In genomic region chr6:16512585-16513109, GRCh38 we compare ENCODE assay signal across 10 cellular contexts.
DNase-seq lines count a peak whose midpoint lies in the region; ATAC-seq and TF ChIP-seq lines count a peak whose summit lies in the region.
"Had no signal": no experiment of that assay in that cellular context is flagged by ENCODE, and none has a peak within 500 bp of the region (broad histone marks: within the 10 kb centered on the region; RNA-seq: fewer than 3 reads in every experiment).

No MANE protein-coding gene starts in this region.

- H3K9me3 Mint-ChIP-seq in activated CD4-positive, alpha-beta T cell treated with anti-CD3 and anti-CD28 coated beads, Interleukin-2, amount 10 ng/mL, durations not matched to agents 7 days and 5 days, result no peaks in the 10 kb centered on the region
- H3K9me3 Mint-ChIP-seq in activated CD8-positive, alpha-beta T cell treated with anti-CD3 and anti-CD28 coated beads, Interleukin-2, amount 10 ng/mL, durations not matched to agents 7 days and 5 days (ENCODE audit: insufficient read depth), result no peaks in the 10 kb centered on the region

- H3K27me3 ChIP-seq in stomach, result no peaks in the 10 kb centered on the region
- H3K27me3 ChIP-seq in mesendoderm (ENCODE audit: insufficient read depth, low read length, poor library complexity), result no peaks in the 10 kb centered on the region
- H3K27me3 ChIP-seq: pancreas had no signal

- no peak overlapping the region for H4K5ac ChIP-seq in mesendoderm (ENCODE audit: low read length)

- H3K27ac ChIP-seq in stomach, result peak overlapping the region in 3 of 5 donors; percentile 50 to 57 (median 51)
- H3K27ac ChIP-seq in mesendoderm (ENCODE audit: low read depth, low read length), result no peak overlapping the region
- H3K27ac ChIP-seq: A549, pancreas had no signal

- no peak for TF ChIP-seq POLR2A in stomach (IDR thresholded peaks at IDR 0.05)

- H3K9me3 ChIP-seq in stomach, result no peaks in the 10 kb centered on the region
- H3K9me3 ChIP-seq: A549, pancreas had no signal

- no peaks in the 10 kb centered on the region for H3K27me3 Mint-ChIP-seq in activated CD4-positive, alpha-beta T cell treated with anti-CD3 and anti-CD28 coated beads, Interleukin-2, amount 10 ng/mL, durations not matched to agents 7 days and 5 days
- no peaks in the 10 kb centered on the region for H3K27me3 Mint-ChIP-seq in activated CD8-positive, alpha-beta T cell treated with anti-CD3 and anti-CD28 coated beads, Interleukin-2, amount 10 ng/mL, durations not matched to agents 7 days and 5 days (ENCODE audit: low read depth)

- no peak overlapping the region for H3K4ac ChIP-seq in mesendoderm (ENCODE audit: low read depth, low read length)

- H3K4me3 Mint-ChIP-seq in activated CD4-positive, alpha-beta T cell treated with anti-CD3 and anti-CD28 coated beads, Interleukin-2, amount 10 ng/mL, durations not matched to agents 7 days and 5 days, result no peak overlapping the region
- H3K4me3 Mint-ChIP-seq in activated CD8-positive, alpha-beta T cell treated with anti-CD3 and anti-CD28 coated beads, Interleukin-2, amount 10 ng/mL, durations not matched to agents 7 days and 5 days, result no peak overlapping the region

- H4K8ac ChIP-seq in mesendoderm (ENCODE audit: low read depth, low read length), result no peak overlapping the region

- TF ChIP-seq EP300 in stomach (IDR thresholded peaks at IDR 0.05), result no peak

- H3K56ac ChIP-seq in mesendoderm (ENCODE audit: low read length), result no peak overlapping the region

- H3K23ac ChIP-seq in mesendoderm (ENCODE audit: low read length), result no peak overlapping the region

- H3K36me3 ChIP-seq in stomach (peaks cover 0 to 7% (median 1%) of the 10 kb centered on the region in 4 donors), mesendoderm (ENCODE audit: control insufficient read depth, insufficient read depth, low read length) (no peaks in the 10 kb centered on the region)
- H3K36me3 ChIP-seq: pancreas had no signal

- H3K79me1 ChIP-seq in mesendoderm (ENCODE audit: low read length), result no peaks in the 10 kb centered on the region

- no peak overlapping the region for H2BK120ac ChIP-seq in mesendoderm (ENCODE audit: low read depth, low read length)

- H3K4me1 Mint-ChIP-seq in activated CD4-positive, alpha-beta T cell treated with anti-CD3 and anti-CD28 coated beads, Interleukin-2, amount 10 ng/mL, durations not matched to agents 7 days and 5 days, result peaks cover 54% of the 10 kb centered on the region
- H3K4me1 Mint-ChIP-seq in activated CD8-positive, alpha-beta T cell treated with anti-CD3 and anti-CD28 coated beads, Interleukin-2, amount 10 ng/mL, durations not matched to agents 7 days and 5 days (ENCODE audit: low read depth), result peaks cover 53% of the 10 kb centered on the region

- no peak overlapping the region for H2BK15ac ChIP-seq in mesendoderm (replicated peaks; ENCODE audit: low read depth)

- intact Hi-C loops in stomach (cut with DNase I; ENCODE audit: low total_unique reads), result loop anchor here (5.0 kb wide), 1 partner anchor 260 kb away; no protein-coding TSS in a partner anchor

- POLR2A ChIA-PET in activated CD4-positive, alpha-beta T cell treated with anti-CD3 and anti-CD28 coated beads, Interleukin-2, amount 10 ng/mL, durations not matched to agents 7 days and 5 days (lab: Charles Lee), result interaction anchor here (1.0 kb wide), 1 partner anchor 98 kb away, joined by 3 read pairs; no protein-coding TSS in a partner anchor
- POLR2A ChIA-PET in activated CD8-positive, alpha-beta T cell treated with anti-CD3 and anti-CD28 coated beads, Interleukin-2, amount 10 ng/mL, durations not matched to agents 7 days and 5 days (lab: Charles Lee), result interaction anchor here (0.5 to 2.7 kb wide), 3 partner anchors 190 to 249 kb away, joined by 3 to 13 read pairs (median 6); partner anchors contain the start of gene ATXN1

- no peak overlapping the region for H3K9ac ChIP-seq in mesendoderm (ENCODE audit: low read length)

- H3K36me3 Mint-ChIP-seq in activated CD4-positive, alpha-beta T cell treated with anti-CD3 and anti-CD28 coated beads, Interleukin-2, amount 10 ng/mL, durations not matched to agents 7 days and 5 days (ENCODE audit: low read depth), result peaks cover 13% of the 10 kb centered on the region
- peaks cover 10% of the 10 kb centered on the region for H3K36me3 Mint-ChIP-seq in activated CD8-positive, alpha-beta T cell treated with anti-CD3 and anti-CD28 coated beads, Interleukin-2, amount 10 ng/mL, durations not matched to agents 7 days and 5 days (ENCODE audit: low read depth)

- H3K27ac Mint-ChIP-seq in activated CD4-positive, alpha-beta T cell treated with anti-CD3 and anti-CD28 coated beads, Interleukin-2, amount 10 ng/mL, durations not matched to agents 7 days and 5 days, result peak overlapping the region; percentile 26
- H3K27ac Mint-ChIP-seq in activated CD8-positive, alpha-beta T cell treated with anti-CD3 and anti-CD28 coated beads, Interleukin-2, amount 10 ng/mL, durations not matched to agents 7 days and 5 days, result peak overlapping the region; percentile 83

- no peak overlapping the region for H2BK5ac ChIP-seq in mesendoderm (ENCODE audit: low read length)

- no peak overlapping the region for H3K4me2 ChIP-seq in mesendoderm (ENCODE audit: low read length)
- H3K4me2 ChIP-seq: A549 had no signal

- H3K4me3 ChIP-seq in stomach (no peak overlapping the region), mesendoderm (ENCODE audit: low read length) (no peak overlapping the region)
- H3K4me3 ChIP-seq: A549, pancreas had no signal

- ATAC-seq in HG02763 (IDR thresholded peaks at IDR 0.05; ENCODE audit: unreplicated experiment), result peak; percentile 24
- peak; percentile 32 for ATAC-seq in activated CD8-positive, alpha-beta T cell treated with anti-CD3 and anti-CD28 coated beads, Interleukin-2, amount 10 ng/mL, durations not matched to agents 7 days and 5 days
- ATAC-seq: A549 had no signal

- CTCF ChIA-PET in activated CD4-positive, alpha-beta T cell treated with anti-CD3 and anti-CD28 coated beads, Interleukin-2, amount 10 ng/mL, durations not matched to agents 7 days and 5 days (lab: Charles Lee), result interaction anchor here (1.4 to 2.7 kb wide), 6 partner anchors 17 to 258 kb away, joined by 3 to 9 read pairs (median 7); partner anchors contain the start of gene ATXN1
- CTCF ChIA-PET in activated CD8-positive, alpha-beta T cell treated with anti-CD3 and anti-CD28 coated beads, Interleukin-2, amount 10 ng/mL, durations not matched to agents 7 days and 5 days (lab: Charles Lee), result interaction anchor here (0.7 to 10.5 kb wide), 36 partner anchors 9 to 264 kb away, joined by 3 to 173 read pairs (median 8); partner anchors contain the start of gene ATXN1

- 62 to 73% (median 67%) methylated on average over 5 of the region's 5 CpGs for WGBS in stomach, 5 donors
- no CpG with 5 or more reads among the region's 5 CpGs for WGBS in mesendoderm (ENCODE audit: extremely low coverage, insufficient coverage, low lambda C conversion rate)

- no peak overlapping the region for H2AK5ac ChIP-seq in mesendoderm (ENCODE audit: low read length)

- no peak overlapping the region for H3K18ac ChIP-seq in mesendoderm (ENCODE audit: low read length)

- H3K4me1 ChIP-seq in stomach (peaks cover 15 to 49% (median 31%) of the 10 kb centered on the region in 4 donors), mesendoderm (ENCODE audit: control insufficient read depth, low read depth, low read length) (peaks cover 2% of the 10 kb centered on the region)
- H3K4me1 ChIP-seq: A549 had no signal

- no peaks in the 10 kb centered on the region for H3K79me2 ChIP-seq in mesendoderm (ENCODE audit: control insufficient read depth, insufficient read depth, low read length)

- no peak for DNase-seq in activated CD4-positive, alpha-beta T cell treated with anti-CD3 and anti-CD28 coated beads, Interleukin-2, amount 10 ng/mL, durations not matched to agents 7 days and 5 days
- no peak for DNase-seq in activated CD4-positive, alpha-beta T cell treated with anti-CD3 and anti-CD28 coated beads for 4 hours
- no peak for DNase-seq in activated CD8-positive, alpha-beta T cell treated with anti-CD3 and anti-CD28 coated beads, Interleukin-2, amount 10 ng/mL, durations not matched to agents 7 days and 5 days
- DNase-seq in stomach, result no peak
- no peak for DNase-seq in stimulated activated CD4-positive, alpha-beta T cell treated with anti-CD3 and anti-CD28 coated beads, Interleukin-4, amount 100 ng/mL, for 4 hours
- no peak for DNase-seq in mesendoderm
- no peak for DNase-seq in 8988T

- no peak for TF ChIP-seq CTCF in stomach (IDR thresholded peaks at IDR 0.05)
